9 cellular contexts compared by ENCODE assay signal in the genomic region with DNA sequence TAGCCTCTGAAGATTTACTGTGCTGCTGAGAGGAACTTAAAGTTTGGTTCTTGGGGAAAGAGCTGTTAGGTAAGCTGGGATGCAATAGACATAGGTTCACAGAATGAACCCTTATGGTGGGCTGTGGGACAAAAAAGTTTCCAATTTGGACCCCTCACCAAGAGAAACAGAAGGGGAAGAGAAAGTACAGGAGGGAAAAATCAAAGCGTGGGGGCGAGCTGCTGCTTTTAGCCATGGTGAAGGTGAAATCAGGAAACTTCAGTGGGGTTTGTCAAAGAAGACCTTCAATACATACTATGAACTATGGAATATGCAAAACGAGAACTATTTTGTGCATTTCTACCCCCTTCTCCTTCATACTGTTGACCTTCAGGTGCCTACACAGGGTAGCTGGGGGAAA. TPM values are rescaled to one million over a fixed set of nuclear protein-coding genes. Genes with fewer than 3 reads are reported as not detected.
DNase-seq lines count a peak whose midpoint lies in the region; ATAC-seq and TF ChIP-seq lines count a peak whose summit lies in the region.
"Had no signal": no experiment of that assay in that cellular context is flagged by ENCODE, and none has a peak within 500 bp of the region (broad histone marks: within the 10 kb centered on the region; RNA-seq: fewer than 3 reads in every experiment).

No MANE protein-coding gene starts in this region.

- no peaks in the 10 kb centered on the region for H3K36me3 Mint-ChIP-seq in naive thymus-derived CD8-positive, alpha-beta T cell
- H3K36me3 Mint-ChIP-seq in neural progenitor cell, result no peaks in the 10 kb centered on the region

- no peak overlapping the region for H3K9ac ChIP-seq in neural progenitor cell

- intact Hi-C loops in gastrocnemius medialis (cut with DNase I; ENCODE audit: low total_unique reads), result no loop called here

- H3K4me1 ChIP-seq in neural progenitor cell, result peaks cover 4% of the 10 kb centered on the region
- H3K4me1 ChIP-seq in gastrocnemius medialis, result no peaks in the 10 kb centered on the region

- DNase-seq in HL-60 (ENCODE audit: low read depth in 1 of 2, low spot score in 1 of 2), result no peak
- no peak for DNase-seq in naive thymus-derived CD8-positive, alpha-beta T cell
- DNase-seq in neural progenitor cell (ENCODE audit: low spot score), result no peak
- no peak for DNase-seq in gastrocnemius medialis
- no peak for DNase-seq in caudate nucleus (lab: John Stamatoyannopoulos, UW)
- DNase-seq: NCI-H748 treated with DMSO at 0.1 percent for 48 hours had no signal

- H3K36me3 ChIP-seq in neural progenitor cell, result no peaks in the 10 kb centered on the region
- no peaks in the 10 kb centered on the region for H3K36me3 ChIP-seq in gastrocnemius medialis

- H3K4me3 Mint-ChIP-seq in naive thymus-derived CD8-positive, alpha-beta T cell, result peak overlapping the region; percentile 36 to 81 (median 72)
- no peak overlapping the region for H3K4me3 Mint-ChIP-seq in neural progenitor cell

- H3F3A ChIP-seq in neural progenitor cell (ENCODE audit: low read depth), result peaks cover 13% of the 10 kb centered on the region

- H3K9me3 Mint-ChIP-seq in naive thymus-derived CD8-positive, alpha-beta T cell, result no peaks in the 10 kb centered on the region
- no peaks in the 10 kb centered on the region for H3K9me3 Mint-ChIP-seq in neural progenitor cell

- peaks cover 25 to 61% (median 40%) of the 10 kb centered on the region in 4 donors for H3K4me1 Mint-ChIP-seq in naive thymus-derived CD8-positive, alpha-beta T cell
- peaks cover 6% of the 10 kb centered on the region for H3K4me1 Mint-ChIP-seq in neural progenitor cell

- H3K27me3 ChIP-seq in HL-60 (ENCODE audit: insufficient read depth, poor library complexity, severe bottlenecking) (no peaks in the 10 kb centered on the region), neural progenitor cell (no peaks in the 10 kb centered on the region), gastrocnemius medialis (no peaks in the 10 kb centered on the region)

- POLR2A ChIA-PET in naive thymus-derived CD8-positive, alpha-beta T cell (lab: Charles Lee), result interaction anchor here (1.2 to 1.9 kb wide), 4 partner anchors 10 to 79 kb away, joined by 3 to 14 read pairs (median 4); no protein-coding TSS in a partner anchor

- no peaks in the 10 kb centered on the region for H3K27me3 Mint-ChIP-seq in naive thymus-derived CD8-positive, alpha-beta T cell
- peaks cover 3% of the 10 kb centered on the region for H3K27me3 Mint-ChIP-seq in neural progenitor cell (ENCODE audit: insufficient read depth, low read depth)

- no peaks in the 10 kb centered on the region for H4K20me1 ChIP-seq in neural progenitor cell (ENCODE audit: low read depth)

- H3K27ac Mint-ChIP-seq in naive thymus-derived CD8-positive, alpha-beta T cell, result peak overlapping the region; percentile 73 to 94 (median 88)
- no peak overlapping the region for H3K27ac Mint-ChIP-seq in neural progenitor cell

- H3K4me2 ChIP-seq in neural progenitor cell, result no peak overlapping the region

- no peak overlapping the region for H3K4me3 ChIP-seq in HL-60 (replicated peaks; ENCODE audit: insufficient read depth, low read length)
- no peak overlapping the region for H3K4me3 ChIP-seq in neural progenitor cell
- H3K4me3 ChIP-seq in gastrocnemius medialis, result no peak overlapping the region

- in situ Hi-C loops in gastrocnemius medialis (cut with MboI; ENCODE audit: low sequenced_read_pairs in 4 of 4), result no loop called here

- H3K9me3 ChIP-seq in neural progenitor cell (ENCODE audit: low read depth) (no peaks in the 10 kb centered on the region), gastrocnemius medialis (no peaks in the 10 kb centered on the region)

- H3K79me2 ChIP-seq in neural progenitor cell (ENCODE audit: low read depth), result no peaks in the 10 kb centered on the region

- no peak overlapping the region for H2AFZ ChIP-seq in neural progenitor cell (replicated peaks)

- TF ChIP-seq POLR2A in gastrocnemius medialis (IDR thresholded peaks at IDR 0.05), result no peak

- ATAC-seq in GM18858 (IDR thresholded peaks at IDR 0.05; ENCODE audit: unreplicated experiment) (peak; percentile 13), GM21717 (IDR thresholded peaks at IDR 0.05; ENCODE audit: unreplicated experiment) (peak; percentile 18), SK-N-SH treated with all-trans-retinoic acid at 6 μM for 48 hours (no peak), gastrocnemius medialis (no peak)
- ATAC-seq in naive thymus-derived CD8-positive, alpha-beta T cell, result no peak

- H3K27ac ChIP-seq in HL-60 (replicated peaks), result peak overlapping the region; percentile 61
- H3K27ac ChIP-seq in neural progenitor cell, result no peak overlapping the region
- no peak overlapping the region for H3K27ac ChIP-seq in gastrocnemius medialis
- H3K27ac ChIP-seq in caudate nucleus (ENCODE audit: low read depth, low read length), result no peak overlapping the region

- no peak for TF ChIP-seq CTCF in HL-60 (IDR thresholded peaks at IDR 0.05; ENCODE audit: insufficient read depth, low read length)
- TF ChIP-seq CTCF in neural progenitor cell (IDR thresholded peaks at IDR 0.05), result no peak
- TF ChIP-seq CTCF in gastrocnemius medialis (IDR thresholded peaks at IDR 0.05 in 4 of 5, conservative IDR thresholded peaks at IDR 0.05 in 1 of 5), result no peak

TF ChIP-seq in SK-N-SH treated with all-trans-retinoic acid at 6 μM for 48 hours, 23 proteins besides CTCF, POLR2A, EP300 and RAD21:
- TF ChIP-seq, protein P1, sequence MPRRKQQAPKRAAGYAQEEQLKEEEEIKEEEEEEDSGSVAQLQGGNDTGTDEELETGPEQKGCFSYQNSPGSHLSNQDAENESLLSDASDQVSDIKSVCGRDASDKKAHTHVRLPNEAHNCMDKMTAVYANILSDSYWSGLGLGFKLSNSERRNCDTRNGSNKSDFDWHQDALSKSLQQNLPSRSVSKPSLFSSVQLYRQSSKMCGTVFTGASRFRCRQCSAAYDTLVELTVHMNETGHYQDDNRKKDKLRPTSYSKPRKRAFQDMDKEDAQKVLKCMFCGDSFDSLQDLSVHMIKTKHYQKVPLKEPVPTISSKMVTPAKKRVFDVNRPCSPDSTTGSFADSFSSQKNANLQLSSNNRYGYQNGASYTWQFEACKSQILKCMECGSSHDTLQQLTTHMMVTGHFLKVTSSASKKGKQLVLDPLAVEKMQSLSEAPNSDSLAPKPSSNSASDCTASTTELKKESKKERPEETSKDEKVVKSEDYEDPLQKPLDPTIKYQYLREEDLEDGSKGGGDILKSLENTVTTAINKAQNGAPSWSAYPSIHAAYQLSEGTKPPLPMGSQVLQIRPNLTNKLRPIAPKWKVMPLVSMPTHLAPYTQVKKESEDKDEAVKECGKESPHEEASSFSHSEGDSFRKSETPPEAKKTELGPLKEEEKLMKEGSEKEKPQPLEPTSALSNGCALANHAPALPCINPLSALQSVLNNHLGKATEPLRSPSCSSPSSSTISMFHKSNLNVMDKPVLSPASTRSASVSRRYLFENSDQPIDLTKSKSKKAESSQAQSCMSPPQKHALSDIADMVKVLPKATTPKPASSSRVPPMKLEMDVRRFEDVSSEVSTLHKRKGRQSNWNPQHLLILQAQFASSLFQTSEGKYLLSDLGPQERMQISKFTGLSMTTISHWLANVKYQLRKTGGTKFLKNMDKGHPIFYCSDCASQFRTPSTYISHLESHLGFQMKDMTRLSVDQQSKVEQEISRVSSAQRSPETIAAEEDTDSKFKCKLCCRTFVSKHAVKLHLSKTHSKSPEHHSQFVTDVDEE (CRISPR knock-in tag; IDR thresholded peaks at IDR 0.05), result no peak
- TF ChIP-seq ZNF8 (CRISPR knock-in tag; IDR thresholded peaks at IDR 0.05) (no peak), ARNTL (CRISPR knock-in tag; IDR thresholded peaks at IDR 0.05; ENCODE audit: borderline replicate concordance, low read depth) (no peak)
- TF ChIP-seq, protein P2, sequence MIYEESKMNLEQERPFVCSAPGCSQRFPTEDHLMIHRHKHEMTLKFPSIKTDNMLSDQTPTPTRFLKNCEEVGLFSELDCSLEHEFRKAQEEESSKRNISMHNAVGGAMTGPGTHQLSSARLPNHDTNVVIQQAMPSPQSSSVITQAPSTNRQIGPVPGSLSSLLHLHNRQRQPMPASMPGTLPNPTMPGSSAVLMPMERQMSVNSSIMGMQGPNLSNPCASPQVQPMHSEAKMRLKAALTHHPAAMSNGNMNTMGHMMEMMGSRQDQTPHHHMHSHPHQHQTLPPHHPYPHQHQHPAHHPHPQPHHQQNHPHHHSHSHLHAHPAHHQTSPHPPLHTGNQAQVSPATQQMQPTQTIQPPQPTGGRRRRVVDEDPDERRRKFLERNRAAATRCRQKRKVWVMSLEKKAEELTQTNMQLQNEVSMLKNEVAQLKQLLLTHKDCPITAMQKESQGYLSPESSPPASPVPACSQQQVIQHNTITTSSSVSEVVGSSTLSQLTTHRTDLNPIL (CRISPR knock-in tag; IDR thresholded peaks at IDR 0.05; ENCODE audit: low read depth), result no peak

RNA-seq across cellular contexts. Expression of a gene that starts 10.6 kb away (rescaled TPM):
- 1 to 10 TPM in 1 of 2 experiments, under 1 TPM in 1; 0.85 to 1.4 TPM for total RNA-seq in naive thymus-derived CD8-positive, alpha-beta T cell
- polyA plus RNA-seq in naive thymus-derived CD8-positive, alpha-beta T cell, result 1 to 10 TPM; 3.9 to 5.1 (median 4.0) TPM
- total RNA-seq in neural progenitor cell (ENCODE audit: low replicate concordance) (0.37 TPM in 1 of 2 replicates, not detected in the other), gastrocnemius medialis (100 to 1,000 TPM in 1 of 4 donors, 10 to 100 TPM in 3; 12.0 to 106 (median 78.5) TPM)

Comparison
In these comparisons a context has a peak if more than half of its experiments do, and no peak if none do; other contexts are left out.
1. ATAC-seq: peak in GM18858 (single experiment) and GM21717 (single experiment); none in naive thymus-derived CD8-positive, alpha-beta T cell (0 of 2), SK-N-SH treated with all-trans-retinoic acid at 6 μM for 48 hours (single experiment) and gastrocnemius medialis (0 of 2).